In genomic region chr16:397135-397661, GRCh38 we compare ENCODE assay signal across 8 cellular contexts. TPM values are rescaled to one million over a fixed set of nuclear protein-coding genes. Genes with fewer than 3 reads are reported as not detected.
DNase-seq lines count a peak whose midpoint lies in the region; ATAC-seq and TF ChIP-seq lines count a peak whose summit lies in the region.

NME4 (plus strand) TSS chr16:397199; CDS start chr16:397223, 24 bp downstream.

- ATAC-seq in GM18505 (IDR thresholded peaks at IDR 0.05; ENCODE audit: unreplicated experiment) (no peak), T-helper 17 cell (no peak)

- DNase-seq in AG10803 (ENCODE audit: low read depth) (no peak), T-helper 17 cell (no peak), endodermal cell (peak; percentile 85), uterus (no peak), cerebellar nuclear complex (lab: John Stamatoyannopoulos, UW) (no peak)
- no peak for DNase-seq in stimulated activated CD4-positive, alpha-beta T cell treated with anti-CD3 and anti-CD28 coated beads, Interleukin-1b, Interleukin-23, amount 100 ng/mL, for 48 hours

- H3K36me3 ChIP-seq in endodermal cell (ENCODE audit: control insufficient read depth, insufficient read depth, low read length) (no peaks in the 10 kb centered on the region), mucosa of rectum (ENCODE audit: control insufficient read depth in 2 of 2, insufficient read depth in 2 of 2, low read length in 2 of 2) (peaks cover 0 to 4% of the 10 kb centered on the region in 2 donors), uterus (no peaks in the 10 kb centered on the region)

- H3K36me3 Mint-ChIP-seq in T-helper 17 cell (ENCODE audit: low read depth) (no peaks in the 10 kb centered on the region), endodermal cell (ENCODE audit: low read depth) (peaks cover 9% of the 10 kb centered on the region)

- H3K4me1 ChIP-seq in endodermal cell (ENCODE audit: control insufficient read depth, insufficient read depth, low read length) (peaks cover 3% of the 10 kb centered on the region), mucosa of rectum (ENCODE audit: control insufficient read depth in 2 of 2, insufficient read depth in 2 of 2, low read length in 2 of 2) (peaks cover 4 to 14% of the 10 kb centered on the region in 2 donors), uterus (peaks cover 2% of the 10 kb centered on the region in 2 donors)

- peaks cover 11% of the 10 kb centered on the region for H3K4me1 Mint-ChIP-seq in T-helper 17 cell
- H3K4me1 Mint-ChIP-seq in endodermal cell: peaks cover 12% of the 10 kb centered on the region

- H3K9me3 Mint-ChIP-seq in endodermal cell: peaks cover 8% of the 10 kb centered on the region

- H3K9me3 ChIP-seq in T-helper 17 cell (ENCODE audit: control insufficient read depth, low read length, poor library complexity, severe bottlenecking): no peaks in the 10 kb centered on the region
- peaks cover 2% of the 10 kb centered on the region for H3K9me3 ChIP-seq in endodermal cell (ENCODE audit: control insufficient read depth, low read length)
- H3K9me3 ChIP-seq in mucosa of rectum (ENCODE audit: control insufficient read depth in 2 of 2, low read length in 2 of 2): no peaks in the 10 kb centered on the region
- no peaks in the 10 kb centered on the region for H3K9me3 ChIP-seq in uterus

- peak within 1 kb of the TSS; percentile 43 for H3K27ac Mint-ChIP-seq in T-helper 17 cell
- peak within 1 kb of the TSS; percentile 96 for H3K27ac Mint-ChIP-seq in endodermal cell

- peak within 1 kb of the TSS; percentile 71 for H3K4me3 ChIP-seq in AG10803 (ENCODE audit: low read length)
- H3K4me3 ChIP-seq in endodermal cell (ENCODE audit: low read length): peak within 1 kb of the TSS; percentile 74
- H3K4me3 ChIP-seq in mucosa of rectum (ENCODE audit: low read length in 2 of 2): peak within 1 kb of the TSS; percentile 51 to 74
- peak within 1 kb of the TSS; percentile 34 to 74 for H3K4me3 ChIP-seq in uterus

- WGBS in endodermal cell (ENCODE audit: insufficient coverage in 1 of 2, insufficient read length in 1 of 2), 2 experiments: 2% methylated on average over 63 of the region's 75 CpGs; no CpG with 5 or more reads in 1 of the 2 experiments

- H3K27ac ChIP-seq in endodermal cell (ENCODE audit: low read depth, low read length) (peak within 1 kb of the TSS; percentile 77), mucosa of rectum (ENCODE audit: low read depth in 2 of 2, low read length in 2 of 2) (peak within 1 kb of the TSS in 1 of 2 donors; percentile 52), uterus (peak within 1 kb of the TSS; percentile 89 to 91)

- TF ChIP-seq POLR2A in GM18505 (IDR thresholded peaks at IDR 0.05; ENCODE audit: borderline replicate concordance, extremely low read depth, insufficient read depth, insufficient read length) (peak; percentile 57), uterus (IDR thresholded peaks at IDR 0.05) (peak in 1 of 2 donors; percentile 42)

- H3K27me3 ChIP-seq in endodermal cell (ENCODE audit: control insufficient read depth, insufficient read depth, low read length, poor library complexity, severe bottlenecking) (no peaks in the 10 kb centered on the region), mucosa of rectum (ENCODE audit: control insufficient read depth in 2 of 2, insufficient read depth in 2 of 2, low read length in 2 of 2) (no peaks in the 10 kb centered on the region), uterus (no peaks in the 10 kb centered on the region)

- peak within 1 kb of the TSS; percentile 90 for H3K4me3 Mint-ChIP-seq in T-helper 17 cell
- peak within 1 kb of the TSS; percentile 71 for H3K4me3 Mint-ChIP-seq in endodermal cell

- TF ChIP-seq CTCF in AG10803 (conservative IDR thresholded peaks at IDR 0.05; ENCODE audit: low read length) (no peak), endodermal cell (conservative IDR thresholded peaks at IDR 0.05) (no peak), uterus (IDR thresholded peaks at IDR 0.05) (peak in 1 of 4 experiments; percentile 17)

- H3K9ac ChIP-seq in endodermal cell (ENCODE audit: extremely low read depth, low read length, poor library complexity, severe bottlenecking) (peak within 1 kb of the TSS; percentile 68), mucosa of rectum (ENCODE audit: low read depth in 1 of 2, low read length in 2 of 2) (peak within 1 kb of the TSS; percentile 60 to 68)

- H3K27me3 Mint-ChIP-seq in T-helper 17 cell (no peaks in the 10 kb centered on the region), endodermal cell (ENCODE audit: insufficient read depth) (no peaks in the 10 kb centered on the region)

- intact Hi-C loops in uterus (cut with DNase I; ENCODE audit: low total_unique reads): no loop called here

RNA-seq across cellular contexts. Expression of gene NME4, which starts in this region (rescaled TPM):
- total RNA-seq in T-helper 17 cell: 10 to 100 TPM; 31.9 to 39.8 TPM
- 100 to 1,000 TPM; 274 to 350 TPM for total RNA-seq in endodermal cell
- polyA plus RNA-seq in endodermal cell (2013, experiment 1 of 2): 292 TPM
- 276 TPM for polyA plus RNA-seq in endodermal cell (2013, experiment 2 of 2)
- total RNA-seq in uterus: 10 to 100 TPM; 37.3 to 77.6 (median 62.2) TPM
